In the genomic region with DNA sequence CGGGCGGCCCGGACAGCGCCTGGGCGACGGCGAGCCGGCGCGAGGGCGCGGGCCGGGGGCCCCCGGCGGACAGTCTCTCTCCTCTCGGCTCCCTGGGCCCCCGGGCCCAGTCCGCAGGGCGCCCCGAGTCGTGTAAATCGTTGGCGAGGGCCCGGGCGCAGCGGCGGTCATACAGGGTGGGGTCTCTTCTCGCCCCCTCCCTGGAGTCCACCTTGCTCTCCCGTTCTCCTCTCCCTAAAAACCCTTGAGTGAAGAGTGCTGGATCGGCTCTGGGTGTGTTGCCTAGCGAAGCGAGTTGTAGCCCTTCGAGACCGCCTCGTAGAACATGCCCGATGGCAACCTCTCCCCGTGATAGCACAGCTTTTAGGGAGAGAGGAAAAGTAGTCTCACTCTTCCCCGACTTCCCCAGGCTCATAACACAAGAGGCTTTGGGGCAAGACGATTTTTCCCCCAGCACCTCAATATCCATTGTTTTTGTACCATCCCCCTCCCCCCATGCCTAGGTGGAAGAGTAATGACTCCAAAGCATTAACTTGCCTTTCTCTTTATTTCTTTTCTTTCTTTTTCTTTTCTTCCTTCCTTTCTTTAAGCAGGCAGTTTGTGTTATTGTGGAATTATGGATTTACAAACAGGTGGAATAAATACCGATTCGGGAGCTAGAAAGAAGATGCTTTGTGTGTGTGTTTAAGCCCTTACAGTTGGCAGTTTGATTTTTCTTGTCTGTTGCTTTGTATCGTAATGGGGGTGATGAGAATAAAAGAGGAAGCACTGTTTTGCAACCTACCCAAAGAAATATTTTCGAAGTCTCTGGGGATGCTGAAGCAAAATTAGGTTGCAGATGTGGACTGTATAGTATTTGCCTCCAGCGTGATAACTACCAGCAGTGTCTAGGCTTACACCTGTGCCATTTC, we compare ENCODE assay signal across 8 cellular contexts. TPM values are rescaled to one million over a fixed set of nuclear protein-coding genes. Genes with fewer than 3 reads are reported as not detected.
A peak's percentile ranks its signal among the peaks of the same experiment; 100 is the strongest.
DNase-seq lines count a peak whose midpoint lies in the region; ATAC-seq, FAIRE-seq and TF ChIP-seq lines count a peak whose summit lies in the region.

No MANE protein-coding gene starts in this region.

- no peak for TF ChIP-seq POLR2A in breast epithelium (IDR thresholded peaks at IDR 0.05)

- H3K9ac ChIP-seq in HUES48 (ENCODE audit: low read depth, low read length): peak overlapping the region; percentile 75

- H3K27me3 ChIP-seq in HUES48 (ENCODE audit: control insufficient read depth, insufficient read depth, low read length): no peaks in the 10 kb centered on the region
- H3K27me3 ChIP-seq in SJCRH30: no peaks in the 10 kb centered on the region
- H3K27me3 ChIP-seq in breast epithelium: no peaks in the 10 kb centered on the region
- no peaks in the 10 kb centered on the region for H3K27me3 ChIP-seq in small intestine (ENCODE audit: control insufficient read depth in 2 of 2, insufficient read depth in 2 of 2, low read length in 2 of 2)

- ATAC-seq in GM21526 (IDR thresholded peaks at IDR 0.05; ENCODE audit: low FRiP score, unreplicated experiment): peak; percentile 36

- no peaks in the 10 kb centered on the region for H3K36me3 ChIP-seq in HUES48 (ENCODE audit: control insufficient read depth, insufficient read depth, low read length)
- H3K36me3 ChIP-seq in SJCRH30: no peaks in the 10 kb centered on the region
- no peaks in the 10 kb centered on the region for H3K36me3 ChIP-seq in breast epithelium
- H3K36me3 ChIP-seq in small intestine (ENCODE audit: control insufficient read depth in 2 of 2, insufficient read depth in 2 of 2, low read length in 2 of 2): no peaks in the 10 kb centered on the region

- no peak for FAIRE-seq in small intestine (lab: Jason Lieb, UNC)

- H3K27ac ChIP-seq in HUES48 (ENCODE audit: low read depth, low read length): peak overlapping the region; percentile 60
- peak overlapping the region; percentile 26; the same call in 1 of the 2 replicates for H3K27ac ChIP-seq in SJCRH30
- peak overlapping the region; percentile 99 to 100 for H3K27ac ChIP-seq in breast epithelium
- peak overlapping the region; percentile 99 for H3K27ac ChIP-seq in small intestine (ENCODE audit: low read depth in 1 of 2, low read length in 1 of 2)

- intact Hi-C loops in breast epithelium (cut with DNase I; ENCODE audit: low total_unique reads): no loop called here

- peak; percentile 33 for DNase-seq in GM03348 (ENCODE audit: low spot score)
- DNase-seq in SJCRH30: peak; percentile 52 to 70
- peak; percentile 32 to 52 for DNase-seq in breast epithelium (ENCODE audit: low spot score in 2 of 2)
- DNase-seq in inferior parietal cortex (ENCODE audit: extremely low spot score): peak; percentile 34
- peak; percentile 51 for DNase-seq in small intestine
- DNase-seq in activated gamma-delta T cell (lab: John Stamatoyannopoulos, UW): no peak

- H3K4me3 ChIP-seq in HUES48 (ENCODE audit: low read depth, low read length) (peak overlapping the region; percentile 100), SJCRH30 (peak overlapping the region; percentile 84), breast epithelium (peak overlapping the region; percentile 76 to 82 (median 80)), small intestine (ENCODE audit: low read depth in 1 of 2, low read length in 2 of 2) (peak overlapping the region; percentile 97)

- H3K9me3 ChIP-seq in HUES48 (ENCODE audit: control insufficient read depth, insufficient read depth, low read length): no peaks in the 10 kb centered on the region
- no peaks in the 10 kb centered on the region for H3K9me3 ChIP-seq in SJCRH30 (replicated peaks)
- H3K9me3 ChIP-seq in breast epithelium: no peaks in the 10 kb centered on the region
- no peaks in the 10 kb centered on the region for H3K9me3 ChIP-seq in small intestine (ENCODE audit: control insufficient read depth, low read depth)

- peaks cover 27% of the 10 kb centered on the region for H3K4me1 ChIP-seq in HUES48 (ENCODE audit: control insufficient read depth, insufficient read depth, low read length)
- peaks cover 6% of the 10 kb centered on the region for H3K4me1 ChIP-seq in SJCRH30
- no peaks in the 10 kb centered on the region for H3K4me1 ChIP-seq in breast epithelium
- H3K4me1 ChIP-seq in small intestine (ENCODE audit: control insufficient read depth in 2 of 2, insufficient read depth in 1 of 2, low read depth in 1 of 2, low read length in 1 of 2): peaks cover 0 to 7% of the 10 kb centered on the region in 2 donors

- TF ChIP-seq CTCF in breast epithelium (IDR thresholded peaks at IDR 0.05): no peak

- WGBS in small intestine, 3 donors: 0 to 1% (median 1%) methylated on average over 38 to 44 of the region's 44 CpGs

RNA-seq across cellular contexts. Expression of a gene that starts 0.8 kb away (rescaled TPM):
- total RNA-seq in SJCRH30 (2014; rRNA removed; shearing (Covaris generic)): 27.1 and 29.0 TPM in 2 replicates
- total RNA-seq in breast epithelium: 10 to 100 TPM; 60.3 to 69.7 (median 65.9) TPM
- polyA plus RNA-seq in small intestine: 10 to 100 TPM; 17.8 to 27.3 (median 23.2) TPM

RNA-seq across cellular contexts. Expression of a gene that starts 1.2 kb away (rescaled TPM):
- 45.0 and 57.0 TPM in 2 replicates for total RNA-seq in SJCRH30 (2014; rRNA removed; shearing (Covaris generic))
- total RNA-seq in breast epithelium: 10 to 100 TPM; 20.0 to 35.0 (median 23.6) TPM
- polyA plus RNA-seq in small intestine: 10 to 100 TPM; 10.7 to 19.0 (median 15.9) TPM

RNA-seq across cellular contexts. Expression of a gene that starts 48.5 kb away (rescaled TPM):
- total RNA-seq in SJCRH30 (2014; rRNA removed; shearing (Covaris generic)): 55.0 and 60.9 TPM in 2 replicates
- 100 to 1,000 TPM; 101 to 319 (median 161) TPM for total RNA-seq in breast epithelium
- 100 to 1,000 TPM; 111 to 309 (median 124) TPM for polyA plus RNA-seq in small intestine

Comparison
In these comparisons a context has a peak if more than half of its experiments do, and no peak if none do; other contexts are left out.
1. H3K27ac ChIP-seq: peak in every context shown above with its lines; median percentile 100 in breast epithelium; 99 in small intestine; 60 in HUES48; 26 in SJCRH30.